15 cellular contexts compared by ENCODE assay signal in genomic region chr1:79575424-79575823, GRCh38.
DNase-seq lines count a peak whose midpoint lies in the region; ATAC-seq and TF ChIP-seq lines count a peak whose summit lies in the region.
"Had no signal": no experiment of that assay in that cellular context is flagged by ENCODE, and none has a peak within 500 bp of the region (broad histone marks: within the 10 kb centered on the region; RNA-seq: fewer than 3 reads in every experiment).

No MANE protein-coding gene starts in this region.

- no peak for TF ChIP-seq CTCF in PC-3 (conservative IDR thresholded peaks at IDR 0.05; ENCODE audit: low read depth, low read length)

- CTCF ChIA-PET in PC-3 (lab: Charles Lee) = no interaction called here

- peak; percentile 84 for ATAC-seq in PC-3

- H4K20me1 ChIP-seq in PC-3 (ENCODE audit: low read length) = no peaks in the 10 kb centered on the region
- H4K20me1 ChIP-seq: BLaER1 treated with 17β-estradiol and CSF1 and Interleukin-3, amounts not matched to agents 10 nM and 100 nM had no signal

- no peaks in the 10 kb centered on the region for H3F3A ChIP-seq in PC-3 (ENCODE audit: low read length, unreplicated experiment)

- H3K9me3 ChIP-seq in PC-3 (ENCODE audit: low read length) = no peaks in the 10 kb centered on the region
- H3K9me3 ChIP-seq: BLaER1 treated with 17β-estradiol and CSF1 and Interleukin-3, amounts not matched to agents 10 nM and 100 nM; HAP-1 had no signal

- no peak overlapping the region for H3K4me3 ChIP-seq in PC-3 (ENCODE audit: low read length)
- H3K4me3 ChIP-seq: BLaER1 treated with 17β-estradiol and CSF1 and Interleukin-3, amounts not matched to agents 10 nM and 100 nM; HAP-1 had no signal

- no peaks in the 10 kb centered on the region for H3K27me3 ChIP-seq in PC-3 (ENCODE audit: low read length)
- H3K27me3 ChIP-seq: BLaER1 treated with 17β-estradiol and CSF1 and Interleukin-3, amounts not matched to agents 10 nM and 100 nM had no signal

- intact Hi-C loops in PC-3 (cut with micrococcal nuclease) = no loop called here

- no peak overlapping the region for H3K9ac ChIP-seq in PC-3 (ENCODE audit: low read length)
- H3K9ac ChIP-seq: BLaER1 treated with 17β-estradiol and CSF1 and Interleukin-3, amounts not matched to agents 10 nM and 100 nM had no signal

- H3K27ac ChIP-seq in PC-3 (ENCODE audit: low read length) = no peak overlapping the region
- H3K27ac ChIP-seq: BLaER1 treated with 17β-estradiol and CSF1 and Interleukin-3, amounts not matched to agents 10 nM and 100 nM had no signal

- H3K36me3 ChIP-seq in PC-3 (ENCODE audit: low read depth, low read length) = no peaks in the 10 kb centered on the region
- H3K36me3 ChIP-seq: BLaER1 treated with 17β-estradiol and CSF1 and Interleukin-3, amounts not matched to agents 10 nM and 100 nM; HAP-1 had no signal

- no TSS peak for BruUV-seq in PC-3 (replicated peaks; lab: Mats Ljungman, UMichigan)

- DNase-seq in ELR (ENCODE audit: low read depth) (peak; percentile 1), PC-3 (peak; percentile 46), dermis microvascular lymphatic vessel endothelial cell (ENCODE audit: low read depth in 2 of 2) (peak; percentile 78 to 92), pulmonary artery endothelial cell (ENCODE audit: low read depth, low spot score) (peak; percentile 91), midbrain (lab: John Stamatoyannopoulos, UW) (no peak), SKM-1 (lab: John Stamatoyannopoulos, UW; ENCODE audit: unreplicated experiment) (no peak)
- DNase-seq in activated CD8-positive, alpha-beta memory T cell treated with anti-CD3 and anti-CD28 coated beads for 24 hours = no peak
- DNase-seq: 8988T; ACHN; CD4-positive, CD25-positive, alpha-beta regulatory T cell; DMS79; EL; GDM1 had no signal

- H3K79me2 ChIP-seq in PC-3 (ENCODE audit: low read length) = no peaks in the 10 kb centered on the region

- H2AFZ ChIP-seq in PC-3 (ENCODE audit: low read length) = no peak overlapping the region

- H3K9me2 ChIP-seq in PC-3 (replicated peaks; ENCODE audit: low read length) = no peaks in the 10 kb centered on the region

- H3K4me1 ChIP-seq in PC-3 (ENCODE audit: insufficient read depth, low read length) = no peaks in the 10 kb centered on the region
- H3K4me1 ChIP-seq: BLaER1 treated with 17β-estradiol and CSF1 and Interleukin-3, amounts not matched to agents 10 nM and 100 nM; HAP-1 had no signal

- no peak overlapping the region for H3K4me2 ChIP-seq in PC-3 (ENCODE audit: low read length)
- H3K4me2 ChIP-seq: BLaER1 treated with 17β-estradiol and CSF1 and Interleukin-3, amounts not matched to agents 10 nM and 100 nM had no signal

- POLR2A ChIA-PET in PC-3 (lab: Charles Lee; ENCODE audit: unreplicated experiment) = no interaction called here

Comparison
In these comparisons a context has a peak if more than half of its experiments do, and no peak if none do; other contexts are left out.
1. DNase-seq: peak in ELR (single experiment), PC-3 (single experiment), dermis microvascular lymphatic vessel endothelial cell (2 of 2) and pulmonary artery endothelial cell (single experiment); none in midbrain (single experiment), activated CD8-positive, alpha-beta memory T cell treated with anti-CD3 and anti-CD28 coated beads for 24 hours (single experiment) and SKM-1 (single experiment).